In the genomic region with DNA sequence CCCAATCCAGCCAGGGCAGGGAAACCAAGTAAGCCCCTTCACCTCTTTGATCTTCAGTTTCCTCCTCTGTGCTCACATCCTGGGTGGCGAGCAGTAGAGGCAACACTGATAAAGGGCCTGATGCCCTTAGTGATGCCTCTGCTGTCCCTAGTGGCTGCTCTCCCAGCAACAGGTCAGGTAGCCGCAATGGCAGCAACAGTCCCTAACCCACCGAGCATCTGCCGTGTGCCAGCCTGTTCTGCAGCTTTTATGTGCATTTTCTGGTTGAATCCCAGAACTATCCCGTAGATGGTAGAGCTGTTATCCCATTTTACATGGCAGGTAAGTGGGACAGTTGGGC, we compare ENCODE assay signal across 11 cellular contexts. TPM values are rescaled to one million over a fixed set of nuclear protein-coding genes. Genes with fewer than 3 reads are reported as not detected.
DNase-seq lines count a peak whose midpoint lies in the region; TF ChIP-seq lines count a peak whose summit lies in the region.
"Had no signal": no experiment of that assay in that cellular context is flagged by ENCODE, and none has a peak within 500 bp of the region (broad histone marks: within the 10 kb centered on the region; RNA-seq: fewer than 3 reads in every experiment).

No MANE protein-coding gene starts in this region.

- CTCF ChIA-PET in SK-N-SH (lab: Yijun Ruan, JAX), result interaction anchor here (0.6 to 6.7 kb wide), 7 partner anchors 10 to 284 kb away, joined by 3 to 69 read pairs (median 6); no protein-coding TSS in a partner anchor

- H2AFZ ChIP-seq in SK-N-SH (ENCODE audit: low read depth), result no peak overlapping the region

- no peak for TF ChIP-seq EP300 in SK-N-SH (IDR thresholded peaks at IDR 0.05; ENCODE audit: borderline replicate concordance in 1 of 2, low read depth in 1 of 2, low read length in 1 of 2)
- no peak for TF ChIP-seq EP300 in esophagus muscularis mucosa (IDR thresholded peaks at IDR 0.05)

- H3K9ac ChIP-seq in SK-N-SH, result no peak overlapping the region

- no peaks in the 10 kb centered on the region for H3K9me3 ChIP-seq in SK-N-SH
- H3K9me3 ChIP-seq in esophagus muscularis mucosa, result no peaks in the 10 kb centered on the region

- no peak for TF ChIP-seq RAD21 in SK-N-SH (IDR thresholded peaks at IDR 0.05; ENCODE audit: low read length)

- H3K36me3 ChIP-seq in SK-N-SH (replicated peaks in 1 of 2; ENCODE audit: control insufficient read depth in 1 of 2, insufficient read depth in 2 of 2, low read length in 1 of 2) (peaks cover 20 to 45% of the 10 kb centered on the region in 2 experiments), esophagus muscularis mucosa (peaks cover 30 to 93% (median 89%) of the 10 kb centered on the region in 4 donors)

- H3K27ac ChIP-seq in SK-N-SH (ENCODE audit: low read depth in 2 of 2, low read length in 1 of 2) (no peak overlapping the region), esophagus muscularis mucosa (replicated peaks in 1 of 4) (no peak overlapping the region)

- DNase-seq in 8988T (peak; percentile 62), GM10266 (ENCODE audit: extremely low spot score) (no peak), SK-N-SH (peak; percentile 34), fibroblast of pulmonary artery (ENCODE audit: low read depth) (no peak), ecto neural progenitor cell (ENCODE audit: low spot score) (no peak), EL (no peak), esophagus muscularis mucosa (ENCODE audit: extremely low spot score) (no peak)
- DNase-seq in effector CD4-positive, alpha-beta T cell, result no peak
- DNase-seq: midbrain; NCI-H524; stimulated activated CD4-positive, alpha-beta T cell treated with anti-CD3 and anti-CD28 coated beads, Interleukin-2, amount 100 ng/mL, for 48 hours had no signal

- H3K27me3 ChIP-seq in SK-N-SH (ENCODE audit: insufficient read depth) (no peaks in the 10 kb centered on the region), esophagus muscularis mucosa (no peaks in the 10 kb centered on the region)

- peaks cover 13% of the 10 kb centered on the region; the same call in 1 of the 2 replicates for H4K20me1 ChIP-seq in SK-N-SH (ENCODE audit: insufficient read depth)

- WGBS in SK-N-SH (ENCODE audit: low lambda C conversion rate), result 100% methylated on average over 1 of the region's 5 CpGs
- WGBS in esophagus muscularis mucosa, result 77% methylated on average over 4 of the region's 5 CpGs

- no peak overlapping the region for H3K4me2 ChIP-seq in SK-N-SH

- TF ChIP-seq CTCF in GM10266 (IDR thresholded peaks at IDR 0.05; ENCODE audit: control insufficient read depth, insufficient read depth, low read depth, missing control alignments) (peak; percentile 12), SK-N-SH (IDR thresholded peaks at IDR 0.05) (peak; percentile 43), fibroblast of pulmonary artery (IDR thresholded peaks at IDR 0.05; ENCODE audit: low read length, missing control alignments) (peak; percentile 28), esophagus muscularis mucosa (IDR thresholded peaks at IDR 0.05) (peak in 1 of 3 experiments; percentile 5)

- H3F3A ChIP-seq in SK-N-SH (replicated peaks; ENCODE audit: insufficient read depth), result peaks cover 24% of the 10 kb centered on the region

- H3K4me3 ChIP-seq in SK-N-SH (ENCODE audit: low read depth in 2 of 2, low read length in 1 of 2), result no peak overlapping the region
- no peak overlapping the region for H3K4me3 ChIP-seq in fibroblast of pulmonary artery (replicated peaks; ENCODE audit: low read depth, low read length)
- H3K4me3 ChIP-seq in esophagus muscularis mucosa, result no peak overlapping the region

- peaks cover 28% of the 10 kb centered on the region for H3K79me2 ChIP-seq in SK-N-SH (ENCODE audit: insufficient read depth)

- H3K4me1 ChIP-seq in SK-N-SH (ENCODE audit: control insufficient read depth in 1 of 2, insufficient read depth in 2 of 2, low read depth in 1 of 2, low read length in 1 of 2), result peaks cover 5 to 11% of the 10 kb centered on the region in 2 experiments; a peak in 3 of 4 replicates
- H3K4me1 ChIP-seq in esophagus muscularis mucosa, result peaks cover 13 to 35% (median 25%) of the 10 kb centered on the region in 4 donors

- H3K9me2 ChIP-seq in SK-N-SH, result no peaks in the 10 kb centered on the region

- POLR2A ChIA-PET in SK-N-SH (lab: Yijun Ruan, JAX), result interaction anchor here (1.3 kb wide), 1 partner anchor 10 kb away, joined by 3 read pairs; no protein-coding TSS in a partner anchor

- TF ChIP-seq POLR2A in esophagus muscularis mucosa (IDR thresholded peaks at IDR 0.05; ENCODE audit: low read depth), result no peak

- intact Hi-C loops in esophagus muscularis mucosa (cut with DNase I), result no loop called here

TF ChIP-seq in SK-N-SH, 30 proteins besides CTCF, POLR2A, EP300 and RAD21 (continues in another document):
- TF ChIP-seq NRF1 (IDR thresholded peaks at IDR 0.05; ENCODE audit: low read depth, low read length), result no peak
- TF ChIP-seq MXI1 (IDR thresholded peaks at IDR 0.05; ENCODE audit: low read depth, low read length), result no peak
- TF ChIP-seq, protein P1, sequence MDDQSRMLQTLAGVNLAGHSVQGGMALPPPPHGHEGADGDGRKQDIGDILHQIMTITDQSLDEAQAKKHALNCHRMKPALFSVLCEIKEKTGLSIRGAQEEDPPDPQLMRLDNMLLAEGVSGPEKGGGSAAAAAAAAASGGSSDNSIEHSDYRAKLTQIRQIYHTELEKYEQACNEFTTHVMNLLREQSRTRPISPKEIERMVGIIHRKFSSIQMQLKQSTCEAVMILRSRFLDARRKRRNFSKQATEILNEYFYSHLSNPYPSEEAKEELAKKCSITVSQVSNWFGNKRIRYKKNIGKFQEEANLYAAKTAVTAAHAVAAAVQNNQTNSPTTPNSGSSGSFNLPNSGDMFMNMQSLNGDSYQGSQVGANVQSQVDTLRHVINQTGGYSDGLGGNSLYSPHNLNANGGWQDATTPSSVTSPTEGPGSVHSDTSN (IDR thresholded peaks at IDR 0.05), result no peak
- TF ChIP-seq, protein P2, sequence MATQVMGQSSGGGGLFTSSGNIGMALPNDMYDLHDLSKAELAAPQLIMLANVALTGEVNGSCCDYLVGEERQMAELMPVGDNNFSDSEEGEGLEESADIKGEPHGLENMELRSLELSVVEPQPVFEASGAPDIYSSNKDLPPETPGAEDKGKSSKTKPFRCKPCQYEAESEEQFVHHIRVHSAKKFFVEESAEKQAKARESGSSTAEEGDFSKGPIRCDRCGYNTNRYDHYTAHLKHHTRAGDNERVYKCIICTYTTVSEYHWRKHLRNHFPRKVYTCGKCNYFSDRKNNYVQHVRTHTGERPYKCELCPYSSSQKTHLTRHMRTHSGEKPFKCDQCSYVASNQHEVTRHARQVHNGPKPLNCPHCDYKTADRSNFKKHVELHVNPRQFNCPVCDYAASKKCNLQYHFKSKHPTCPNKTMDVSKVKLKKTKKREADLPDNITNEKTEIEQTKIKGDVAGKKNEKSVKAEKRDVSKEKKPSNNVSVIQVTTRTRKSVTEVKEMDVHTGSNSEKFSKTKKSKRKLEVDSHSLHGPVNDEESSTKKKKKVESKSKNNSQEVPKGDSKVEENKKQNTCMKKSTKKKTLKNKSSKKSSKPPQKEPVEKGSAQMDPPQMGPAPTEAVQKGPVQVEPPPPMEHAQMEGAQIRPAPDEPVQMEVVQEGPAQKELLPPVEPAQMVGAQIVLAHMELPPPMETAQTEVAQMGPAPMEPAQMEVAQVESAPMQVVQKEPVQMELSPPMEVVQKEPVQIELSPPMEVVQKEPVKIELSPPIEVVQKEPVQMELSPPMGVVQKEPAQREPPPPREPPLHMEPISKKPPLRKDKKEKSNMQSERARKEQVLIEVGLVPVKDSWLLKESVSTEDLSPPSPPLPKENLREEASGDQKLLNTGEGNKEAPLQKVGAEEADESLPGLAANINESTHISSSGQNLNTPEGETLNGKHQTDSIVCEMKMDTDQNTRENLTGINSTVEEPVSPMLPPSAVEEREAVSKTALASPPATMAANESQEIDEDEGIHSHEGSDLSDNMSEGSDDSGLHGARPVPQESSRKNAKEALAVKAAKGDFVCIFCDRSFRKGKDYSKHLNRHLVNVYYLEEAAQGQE (IDR thresholded peaks at IDR 0.05; ENCODE audit: low read depth, low read length), result no peak
- TF ChIP-seq EZH2phosphoT487 (IDR thresholded peaks at IDR 0.05; ENCODE audit: borderline replicate concordance, low read depth), result no peak
- TF ChIP-seq POLR2AphosphoS5 (IDR thresholded peaks at IDR 0.05; ENCODE audit: low read depth, low read length), result no peak
- TF ChIP-seq, protein P3, sequence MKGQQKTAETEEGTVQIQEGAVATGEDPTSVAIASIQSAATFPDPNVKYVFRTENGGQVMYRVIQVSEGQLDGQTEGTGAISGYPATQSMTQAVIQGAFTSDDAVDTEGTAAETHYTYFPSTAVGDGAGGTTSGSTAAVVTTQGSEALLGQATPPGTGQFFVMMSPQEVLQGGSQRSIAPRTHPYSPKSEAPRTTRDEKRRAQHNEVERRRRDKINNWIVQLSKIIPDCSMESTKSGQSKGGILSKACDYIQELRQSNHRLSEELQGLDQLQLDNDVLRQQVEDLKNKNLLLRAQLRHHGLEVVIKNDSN (IDR thresholded peaks at IDR 0.05; ENCODE audit: borderline replicate concordance, low read depth), result no peak
- TF ChIP-seq, protein P4, sequence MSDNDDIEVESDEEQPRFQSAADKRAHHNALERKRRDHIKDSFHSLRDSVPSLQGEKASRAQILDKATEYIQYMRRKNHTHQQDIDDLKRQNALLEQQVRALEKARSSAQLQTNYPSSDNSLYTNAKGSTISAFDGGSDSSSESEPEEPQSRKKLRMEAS (IDR thresholded peaks at IDR 0.05; ENCODE audit: low read depth), result no peak
- no peak for TF ChIP-seq GABPA (IDR thresholded peaks at IDR 0.05; ENCODE audit: low read depth)

RNA-seq across cellular contexts. Expression of a gene that starts 5.2 kb away (rescaled TPM):
- 76.7 and 79.9 TPM in 2 replicates for polyA plus RNA-seq in SK-N-SH (2012; rRNA removed)
- polyA plus RNA-seq in SK-N-SH (2012; cell fraction: cytosol; rRNA removed), result 26.2 and 41.7 TPM in 2 replicates
- 115 and 159 TPM in 2 replicates for polyA plus RNA-seq in SK-N-SH (2012; cell fraction: nucleus; rRNA removed)
- total RNA-seq in esophagus muscularis mucosa, result 100 to 1,000 TPM in 2 of 4 donors, 10 to 100 TPM in 2; 74.3 to 115 (median 104) TPM

RNA-seq across cellular contexts. Expression of a gene that starts 28.0 kb away (rescaled TPM):
- 92.1 and 167 TPM in 2 replicates for polyA plus RNA-seq in SK-N-SH (2012; rRNA removed)
- polyA plus RNA-seq in SK-N-SH (2012; cell fraction: cytosol; rRNA removed), result 62.4 and 112 TPM in 2 replicates
- 691 and 1,438 TPM in 2 replicates for polyA plus RNA-seq in SK-N-SH (2012; cell fraction: nucleus; rRNA removed)
- 100 to 1,000 TPM; 107 to 208 (median 137) TPM for total RNA-seq in esophagus muscularis mucosa

RNA-seq across cellular contexts. Expression of a gene that starts 31.3 kb away (rescaled TPM):
- 285 and 510 TPM in 2 replicates for polyA plus RNA-seq in SK-N-SH (2012; rRNA removed)
- 23.6 and 25.7 TPM in 2 replicates for polyA plus RNA-seq in SK-N-SH (2012; cell fraction: cytosol; rRNA removed)
- 1,545 and 2,619 TPM in 2 replicates for polyA plus RNA-seq in SK-N-SH (2012; cell fraction: nucleus; rRNA removed)
- over 10,000 TPM in 1 of 4 donors, 1,000 to 10,000 TPM in 3; 2,724 to 15,405 (median 5,373) TPM for total RNA-seq in esophagus muscularis mucosa

RNA-seq across cellular contexts. Expression of a gene that starts 40.1 kb away (rescaled TPM):
- 62.5 and 78.1 TPM in 2 replicates for polyA plus RNA-seq in SK-N-SH (2012; rRNA removed)
- polyA plus RNA-seq in SK-N-SH (2012; cell fraction: cytosol; rRNA removed), result 32.6 and 44.8 TPM in 2 replicates
- 76.5 and 92.5 TPM in 2 replicates for polyA plus RNA-seq in SK-N-SH (2012; cell fraction: nucleus; rRNA removed)
- 10 to 100 TPM; 43.6 to 77.3 (median 63.3) TPM for total RNA-seq in esophagus muscularis mucosa

RNA-seq across cellular contexts. Expression of a gene that starts 42.2 kb away (rescaled TPM):
- polyA plus RNA-seq in SK-N-SH (2012; rRNA removed), result 61.3 and 65.3 TPM in 2 replicates
- 19.9 and 37.5 TPM in 2 replicates for polyA plus RNA-seq in SK-N-SH (2012; cell fraction: cytosol; rRNA removed)
- 38.7 and 41.4 TPM in 2 replicates for polyA plus RNA-seq in SK-N-SH (2012; cell fraction: nucleus; rRNA removed)
- 10 to 100 TPM; 47.9 to 90.4 (median 75.0) TPM for total RNA-seq in esophagus muscularis mucosa

Comparison
In these comparisons a context has a peak if more than half of its experiments do, and no peak if none do; other contexts are left out.
1. DNase-seq: peak in 8988T (single experiment) and SK-N-SH (single experiment); none in GM10266 (single experiment), fibroblast of pulmonary artery (single experiment), ecto neural progenitor cell (single experiment), EL (single experiment), effector CD4-positive, alpha-beta T cell (single experiment) and esophagus muscularis mucosa (single experiment).